ENCODE assay signal across 1 cellular context in the genomic region with DNA sequence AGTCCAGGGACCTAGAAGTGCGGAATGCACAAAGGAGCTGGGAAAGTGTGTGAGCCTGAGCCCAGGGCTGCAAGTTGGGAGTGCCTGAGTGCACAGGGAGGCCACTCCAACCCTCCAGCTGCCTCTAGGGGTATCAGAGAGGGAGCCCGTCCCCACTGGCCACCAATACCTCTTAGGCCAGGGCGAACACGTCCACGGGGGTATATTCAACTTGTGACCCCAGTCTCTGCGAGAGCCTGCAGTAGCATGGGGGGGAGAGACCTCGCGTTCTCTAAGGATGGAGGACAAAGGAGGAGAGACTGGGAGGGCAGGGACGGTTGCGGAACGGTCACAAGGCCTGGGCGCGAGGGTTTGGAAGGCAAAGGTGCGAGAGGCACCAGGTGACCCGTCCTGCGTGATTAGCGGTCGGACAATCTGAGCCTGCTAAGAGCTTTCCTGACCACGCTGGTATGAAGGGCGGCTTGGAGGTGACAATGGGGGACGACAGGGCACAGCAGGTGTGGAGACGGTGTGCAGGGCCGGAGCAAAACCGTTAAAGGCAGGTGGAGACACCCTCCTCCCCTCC.
TF ChIP-seq lines count a peak whose summit lies in the region.

No MANE protein-coding gene starts in this region.

TF ChIP-seq in K562, 482 proteins besides CTCF, POLR2A, EP300 and RAD21 (continues in another document):
- TF ChIP-seq, protein P1, sequence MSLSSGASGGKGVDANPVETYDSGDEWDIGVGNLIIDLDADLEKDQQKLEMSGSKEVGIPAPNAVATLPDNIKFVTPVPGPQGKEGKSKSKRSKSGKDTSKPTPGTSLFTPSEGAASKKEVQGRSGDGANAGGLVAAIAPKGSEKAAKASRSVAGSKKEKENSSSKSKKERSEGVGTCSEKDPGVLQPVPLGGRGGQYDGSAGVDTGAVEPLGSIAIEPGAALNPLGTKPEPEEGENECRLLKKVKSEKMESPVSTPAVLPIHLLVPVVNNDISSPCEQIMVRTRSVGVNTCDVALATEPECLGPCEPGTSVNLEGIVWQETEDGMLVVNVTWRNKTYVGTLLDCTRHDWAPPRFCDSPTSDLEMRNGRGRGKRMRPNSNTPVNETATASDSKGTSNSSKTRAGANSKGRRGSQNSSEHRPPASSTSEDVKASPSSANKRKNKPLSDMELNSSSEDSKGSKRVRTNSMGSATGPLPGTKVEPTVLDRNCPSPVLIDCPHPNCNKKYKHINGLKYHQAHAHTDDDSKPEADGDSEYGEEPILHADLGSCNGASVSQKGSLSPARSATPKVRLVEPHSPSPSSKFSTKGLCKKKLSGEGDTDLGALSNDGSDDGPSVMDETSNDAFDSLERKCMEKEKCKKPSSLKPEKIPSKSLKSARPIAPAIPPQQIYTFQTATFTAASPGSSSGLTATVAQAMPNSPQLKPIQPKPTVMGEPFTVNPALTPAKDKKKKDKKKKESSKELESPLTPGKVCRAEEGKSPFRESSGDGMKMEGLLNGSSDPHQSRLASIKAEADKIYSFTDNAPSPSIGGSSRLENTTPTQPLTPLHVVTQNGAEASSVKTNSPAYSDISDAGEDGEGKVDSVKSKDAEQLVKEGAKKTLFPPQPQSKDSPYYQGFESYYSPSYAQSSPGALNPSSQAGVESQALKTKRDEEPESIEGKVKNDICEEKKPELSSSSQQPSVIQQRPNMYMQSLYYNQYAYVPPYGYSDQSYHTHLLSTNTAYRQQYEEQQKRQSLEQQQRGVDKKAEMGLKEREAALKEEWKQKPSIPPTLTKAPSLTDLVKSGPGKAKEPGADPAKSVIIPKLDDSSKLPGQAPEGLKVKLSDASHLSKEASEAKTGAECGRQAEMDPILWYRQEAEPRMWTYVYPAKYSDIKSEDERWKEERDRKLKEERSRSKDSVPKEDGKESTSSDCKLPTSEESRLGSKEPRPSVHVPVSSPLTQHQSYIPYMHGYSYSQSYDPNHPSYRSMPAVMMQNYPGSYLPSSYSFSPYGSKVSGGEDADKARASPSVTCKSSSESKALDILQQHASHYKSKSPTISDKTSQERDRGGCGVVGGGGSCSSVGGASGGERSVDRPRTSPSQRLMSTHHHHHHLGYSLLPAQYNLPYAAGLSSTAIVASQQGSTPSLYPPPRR (CRISPR knock-in tag; IDR thresholded peaks at IDR 0.05; ENCODE audit: borderline replicate concordance), result no peak
- TF ChIP-seq, protein P2, sequence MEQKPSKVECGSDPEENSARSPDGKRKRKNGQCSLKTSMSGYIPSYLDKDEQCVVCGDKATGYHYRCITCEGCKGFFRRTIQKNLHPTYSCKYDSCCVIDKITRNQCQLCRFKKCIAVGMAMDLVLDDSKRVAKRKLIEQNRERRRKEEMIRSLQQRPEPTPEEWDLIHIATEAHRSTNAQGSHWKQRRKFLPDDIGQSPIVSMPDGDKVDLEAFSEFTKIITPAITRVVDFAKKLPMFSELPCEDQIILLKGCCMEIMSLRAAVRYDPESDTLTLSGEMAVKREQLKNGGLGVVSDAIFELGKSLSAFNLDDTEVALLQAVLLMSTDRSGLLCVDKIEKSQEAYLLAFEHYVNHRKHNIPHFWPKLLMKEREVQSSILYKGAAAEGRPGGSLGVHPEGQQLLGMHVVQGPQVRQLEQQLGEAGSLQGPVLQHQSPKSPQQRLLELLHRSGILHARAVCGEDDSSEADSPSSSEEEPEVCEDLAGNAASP (IDR thresholded peaks at IDR 0.05), result no peak
- 0 out of 2 replicates have a peak, but pooled peaks have one; percentile 54 for TF ChIP-seq MED1 (CRISPR knock-in tag; IDR thresholded peaks at IDR 0.05; ENCODE audit: borderline replicate concordance)
- peak; percentile 55; the same call in 1 of the 2 replicates for TF ChIP-seq NFRKB (IDR thresholded peaks at IDR 0.05; ENCODE audit: low read depth)
- no peak for TF ChIP-seq CSDE1 (IDR thresholded peaks at IDR 0.05)
- TF ChIP-seq KHSRP (IDR thresholded peaks at IDR 0.05), result no peak
- no peak; the same call in 1 of the 2 replicates for TF ChIP-seq HDAC2 (IDR thresholded peaks at IDR 0.05)
- TF ChIP-seq ZBTB7A (IDR thresholded peaks at IDR 0.05; ENCODE audit: borderline replicate concordance, control insufficient read depth, low read depth, low read length), result no peak
- peak; percentile 17; the same call in 1 of the 2 replicates for TF ChIP-seq DPF2 (IDR thresholded peaks at IDR 0.05)
- no peak for TF ChIP-seq TAF1 (IDR thresholded peaks at IDR 0.05; ENCODE audit: control insufficient read depth, extremely low read depth, insufficient read depth, low read length, severe bottlenecking)
- no peak for TF ChIP-seq BRCA1 (IDR thresholded peaks at IDR 0.05)
- TF ChIP-seq BRCA1 (CRISPR knock-in tag; IDR thresholded peaks at IDR 0.05), result peak; percentile 89; the same call in 1 of the 2 replicates
- TF ChIP-seq, protein P3, sequence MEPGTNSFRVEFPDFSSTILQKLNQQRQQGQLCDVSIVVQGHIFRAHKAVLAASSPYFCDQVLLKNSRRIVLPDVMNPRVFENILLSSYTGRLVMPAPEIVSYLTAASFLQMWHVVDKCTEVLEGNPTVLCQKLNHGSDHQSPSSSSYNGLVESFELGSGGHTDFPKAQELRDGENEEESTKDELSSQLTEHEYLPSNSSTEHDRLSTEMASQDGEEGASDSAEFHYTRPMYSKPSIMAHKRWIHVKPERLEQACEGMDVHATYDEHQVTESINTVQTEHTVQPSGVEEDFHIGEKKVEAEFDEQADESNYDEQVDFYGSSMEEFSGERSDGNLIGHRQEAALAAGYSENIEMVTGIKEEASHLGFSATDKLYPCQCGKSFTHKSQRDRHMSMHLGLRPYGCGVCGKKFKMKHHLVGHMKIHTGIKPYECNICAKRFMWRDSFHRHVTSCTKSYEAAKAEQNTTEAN (CRISPR knock-in tag; IDR thresholded peaks at IDR 0.05), result no peak; the same call in 1 of the 2 replicates
- TF ChIP-seq DNMT1 (IDR thresholded peaks at IDR 0.05), result 0 out of 2 replicates have a peak, but pooled peaks have one; percentile 63
- TF ChIP-seq, protein P4, sequence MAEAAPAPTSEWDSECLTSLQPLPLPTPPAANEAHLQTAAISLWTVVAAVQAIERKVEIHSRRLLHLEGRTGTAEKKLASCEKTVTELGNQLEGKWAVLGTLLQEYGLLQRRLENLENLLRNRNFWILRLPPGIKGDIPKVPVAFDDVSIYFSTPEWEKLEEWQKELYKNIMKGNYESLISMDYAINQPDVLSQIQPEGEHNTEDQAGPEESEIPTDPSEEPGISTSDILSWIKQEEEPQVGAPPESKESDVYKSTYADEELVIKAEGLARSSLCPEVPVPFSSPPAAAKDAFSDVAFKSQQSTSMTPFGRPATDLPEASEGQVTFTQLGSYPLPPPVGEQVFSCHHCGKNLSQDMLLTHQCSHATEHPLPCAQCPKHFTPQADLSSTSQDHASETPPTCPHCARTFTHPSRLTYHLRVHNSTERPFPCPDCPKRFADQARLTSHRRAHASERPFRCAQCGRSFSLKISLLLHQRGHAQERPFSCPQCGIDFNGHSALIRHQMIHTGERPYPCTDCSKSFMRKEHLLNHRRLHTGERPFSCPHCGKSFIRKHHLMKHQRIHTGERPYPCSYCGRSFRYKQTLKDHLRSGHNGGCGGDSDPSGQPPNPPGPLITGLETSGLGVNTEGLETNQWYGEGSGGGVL (CRISPR knock-in tag; IDR thresholded peaks at IDR 0.05), result no peak
- TF ChIP-seq ZNF785 (CRISPR knock-in tag; IDR thresholded peaks at IDR 0.05), result no peak
- TF ChIP-seq MYBL2 (IDR thresholded peaks at IDR 0.05; ENCODE audit: low read depth), result no peak
- no peak for TF ChIP-seq MYBL2 (CRISPR knock-in tag; IDR thresholded peaks at IDR 0.05; ENCODE audit: borderline replicate concordance)
- peak; percentile 50; the same call in 1 of the 2 replicates for TF ChIP-seq ZNF143 (CRISPR knock-in tag; IDR thresholded peaks at IDR 0.05)
- TF ChIP-seq, protein P5, sequence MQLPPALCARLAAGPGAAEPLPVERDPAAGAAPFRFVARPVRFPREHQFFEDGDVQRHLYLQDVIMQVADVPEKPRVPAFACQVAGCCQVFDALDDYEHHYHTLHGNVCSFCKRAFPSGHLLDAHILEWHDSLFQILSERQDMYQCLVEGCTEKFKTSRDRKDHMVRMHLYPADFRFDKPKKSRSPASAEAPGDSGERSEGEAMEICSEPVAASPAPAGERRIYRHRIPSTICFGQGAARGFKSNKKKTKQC (CRISPR knock-in tag; IDR thresholded peaks at IDR 0.05), result no peak
- TF ChIP-seq BCOR (IDR thresholded peaks at IDR 0.05), result 0 out of 2 replicates have a peak, but pooled peaks have one; percentile 6
- TF ChIP-seq CEBPG (CRISPR knock-in tag; IDR thresholded peaks at IDR 0.05), result peak; percentile 22; the same call in 1 of the 2 replicates
- TF ChIP-seq CEBPG (tag; conservative IDR thresholded peaks at IDR 0.05 in 1 of 2, IDR thresholded peaks at IDR 0.05 in 1 of 2), result no peak
- no peak for TF ChIP-seq TCF3 (CRISPR knock-in tag; IDR thresholded peaks at IDR 0.05)
- TF ChIP-seq ZNF184 (CRISPR knock-in tag; IDR thresholded peaks at IDR 0.05), result no peak
- no peak for TF ChIP-seq YBX1 (IDR thresholded peaks at IDR 0.05)
- TF ChIP-seq, protein P6, sequence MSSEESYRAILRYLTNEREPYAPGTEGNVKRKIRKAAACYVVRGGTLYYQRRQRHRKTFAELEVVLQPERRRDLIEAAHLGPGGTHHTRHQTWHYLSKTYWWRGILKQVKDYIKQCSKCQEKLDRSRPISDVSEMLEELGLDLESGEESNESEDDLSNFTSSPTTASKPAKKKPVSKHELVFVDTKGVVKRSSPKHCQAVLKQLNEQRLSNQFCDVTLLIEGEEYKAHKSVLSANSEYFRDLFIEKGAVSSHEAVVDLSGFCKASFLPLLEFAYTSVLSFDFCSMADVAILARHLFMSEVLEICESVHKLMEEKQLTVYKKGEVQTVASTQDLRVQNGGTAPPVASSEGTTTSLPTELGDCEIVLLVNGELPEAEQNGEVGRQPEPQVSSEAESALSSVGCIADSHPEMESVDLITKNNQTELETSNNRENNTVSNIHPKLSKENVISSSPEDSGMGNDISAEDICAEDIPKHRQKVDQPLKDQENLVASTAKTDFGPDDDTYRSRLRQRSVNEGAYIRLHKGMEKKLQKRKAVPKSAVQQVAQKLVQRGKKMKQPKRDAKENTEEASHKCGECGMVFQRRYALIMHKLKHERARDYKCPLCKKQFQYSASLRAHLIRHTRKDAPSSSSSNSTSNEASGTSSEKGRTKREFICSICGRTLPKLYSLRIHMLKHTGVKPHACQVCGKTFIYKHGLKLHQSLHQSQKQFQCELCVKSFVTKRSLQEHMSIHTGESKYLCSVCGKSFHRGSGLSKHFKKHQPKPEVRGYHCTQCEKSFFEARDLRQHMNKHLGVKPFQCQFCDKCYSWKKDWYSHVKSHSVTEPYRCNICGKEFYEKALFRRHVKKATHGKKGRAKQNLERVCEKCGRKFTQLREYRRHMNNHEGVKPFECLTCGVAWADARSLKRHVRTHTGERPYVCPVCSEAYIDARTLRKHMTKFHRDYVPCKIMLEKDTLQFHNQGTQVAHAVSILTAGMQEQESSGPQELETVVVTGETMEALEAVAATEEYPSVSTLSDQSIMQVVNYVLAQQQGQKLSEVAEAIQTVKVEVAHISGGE (CRISPR knock-in tag; IDR thresholded peaks at IDR 0.05), result no peak
- no peak for TF ChIP-seq ATF7 (IDR thresholded peaks at IDR 0.05)
- no peak for TF ChIP-seq HDGF (IDR thresholded peaks at IDR 0.05)
- TF ChIP-seq ZNF232 (CRISPR knock-in tag; IDR thresholded peaks at IDR 0.05), result 0 out of 2 replicates have a peak, but pooled peaks have one; percentile 71
- no peak for TF ChIP-seq PHF20 (IDR thresholded peaks at IDR 0.05; ENCODE audit: partially characterized antibody)
- TF ChIP-seq, protein P7, sequence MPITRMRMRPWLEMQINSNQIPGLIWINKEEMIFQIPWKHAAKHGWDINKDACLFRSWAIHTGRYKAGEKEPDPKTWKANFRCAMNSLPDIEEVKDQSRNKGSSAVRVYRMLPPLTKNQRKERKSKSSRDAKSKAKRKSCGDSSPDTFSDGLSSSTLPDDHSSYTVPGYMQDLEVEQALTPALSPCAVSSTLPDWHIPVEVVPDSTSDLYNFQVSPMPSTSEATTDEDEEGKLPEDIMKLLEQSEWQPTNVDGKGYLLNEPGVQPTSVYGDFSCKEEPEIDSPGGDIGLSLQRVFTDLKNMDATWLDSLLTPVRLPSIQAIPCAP (CRISPR knock-in tag; IDR thresholded peaks at IDR 0.05; ENCODE audit: borderline replicate concordance), result 0 out of 2 replicates have a peak, but pooled peaks have one; percentile 61
- no peak for TF ChIP-seq SIN3A (IDR thresholded peaks at IDR 0.05; ENCODE audit: borderline replicate concordance in 2 of 2, control insufficient read depth in 1 of 2, low read depth in 2 of 2, low read length in 2 of 2)
- no peak for TF ChIP-seq POLR2AphosphoS5 (IDR thresholded peaks at IDR 0.05; ENCODE audit: control insufficient read depth, insufficient read depth, low read depth, low read length)
- no peak for TF ChIP-seq NRF1 (conservative IDR thresholded peaks at IDR 0.05 in 1 of 2, IDR thresholded peaks at IDR 0.05 in 1 of 2)
- no peak for TF ChIP-seq EZH2 (IDR thresholded peaks at IDR 0.05; ENCODE audit: borderline replicate concordance, low read depth, low read length)
- TF ChIP-seq ZC3H8 (IDR thresholded peaks at IDR 0.05), result no peak
- peak in 1 of 3 experiments; percentile 24 for TF ChIP-seq YY1 (IDR thresholded peaks at IDR 0.05; ENCODE audit: borderline replicate concordance in 1 of 3, control insufficient read depth in 1 of 3, extremely low read depth in 1 of 3, insufficient read depth in 3 of 3, insufficient read length in 1 of 3, insufficient replicate concordance in 2 of 3, low read depth in 1 of 3, low read length in 2 of 3)
- TF ChIP-seq SMARCE1 (IDR thresholded peaks at IDR 0.05), result no peak
- TF ChIP-seq, protein P8, sequence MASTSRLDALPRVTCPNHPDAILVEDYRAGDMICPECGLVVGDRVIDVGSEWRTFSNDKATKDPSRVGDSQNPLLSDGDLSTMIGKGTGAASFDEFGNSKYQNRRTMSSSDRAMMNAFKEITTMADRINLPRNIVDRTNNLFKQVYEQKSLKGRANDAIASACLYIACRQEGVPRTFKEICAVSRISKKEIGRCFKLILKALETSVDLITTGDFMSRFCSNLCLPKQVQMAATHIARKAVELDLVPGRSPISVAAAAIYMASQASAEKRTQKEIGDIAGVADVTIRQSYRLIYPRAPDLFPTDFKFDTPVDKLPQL (IDR thresholded peaks at IDR 0.05; ENCODE audit: extremely low read depth, insufficient read length), result no peak
- no peak for TF ChIP-seq PCBP2 (IDR thresholded peaks at IDR 0.05; ENCODE audit: low read depth, low read length, poor library complexity, severe bottlenecking)
- TF ChIP-seq CBFA2T2 (conservative IDR thresholded peaks at IDR 0.05), result no peak
- TF ChIP-seq RHOXF2B (CRISPR knock-in tag; conservative IDR thresholded peaks at IDR 0.05), result no peak
- TF ChIP-seq, protein P9, sequence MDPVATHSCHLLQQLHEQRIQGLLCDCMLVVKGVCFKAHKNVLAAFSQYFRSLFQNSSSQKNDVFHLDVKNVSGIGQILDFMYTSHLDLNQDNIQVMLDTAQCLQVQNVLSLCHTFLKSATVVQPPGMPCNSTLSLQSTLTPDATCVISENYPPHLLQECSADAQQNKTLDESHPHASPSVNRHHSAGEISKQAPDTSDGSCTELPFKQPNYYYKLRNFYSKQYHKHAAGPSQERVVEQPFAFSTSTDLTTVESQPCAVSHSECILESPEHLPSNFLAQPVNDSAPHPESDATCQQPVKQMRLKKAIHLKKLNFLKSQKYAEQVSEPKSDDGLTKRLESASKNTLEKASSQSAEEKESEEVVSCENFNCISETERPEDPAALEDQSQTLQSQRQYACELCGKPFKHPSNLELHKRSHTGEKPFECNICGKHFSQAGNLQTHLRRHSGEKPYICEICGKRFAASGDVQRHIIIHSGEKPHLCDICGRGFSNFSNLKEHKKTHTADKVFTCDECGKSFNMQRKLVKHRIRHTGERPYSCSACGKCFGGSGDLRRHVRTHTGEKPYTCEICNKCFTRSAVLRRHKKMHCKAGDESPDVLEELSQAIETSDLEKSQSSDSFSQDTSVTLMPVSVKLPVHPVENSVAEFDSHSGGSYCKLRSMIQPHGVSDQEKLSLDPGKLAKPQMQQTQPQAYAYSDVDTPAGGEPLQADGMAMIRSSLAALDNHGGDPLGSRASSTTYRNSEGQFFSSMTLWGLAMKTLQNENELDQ (CRISPR knock-in tag; IDR thresholded peaks at IDR 0.05; ENCODE audit: borderline replicate concordance), result 0 out of 2 replicates have a peak, but pooled peaks have one; percentile 63
